Comparison of ENCODE assay signal across 9 cellular contexts in the genomic region with DNA sequence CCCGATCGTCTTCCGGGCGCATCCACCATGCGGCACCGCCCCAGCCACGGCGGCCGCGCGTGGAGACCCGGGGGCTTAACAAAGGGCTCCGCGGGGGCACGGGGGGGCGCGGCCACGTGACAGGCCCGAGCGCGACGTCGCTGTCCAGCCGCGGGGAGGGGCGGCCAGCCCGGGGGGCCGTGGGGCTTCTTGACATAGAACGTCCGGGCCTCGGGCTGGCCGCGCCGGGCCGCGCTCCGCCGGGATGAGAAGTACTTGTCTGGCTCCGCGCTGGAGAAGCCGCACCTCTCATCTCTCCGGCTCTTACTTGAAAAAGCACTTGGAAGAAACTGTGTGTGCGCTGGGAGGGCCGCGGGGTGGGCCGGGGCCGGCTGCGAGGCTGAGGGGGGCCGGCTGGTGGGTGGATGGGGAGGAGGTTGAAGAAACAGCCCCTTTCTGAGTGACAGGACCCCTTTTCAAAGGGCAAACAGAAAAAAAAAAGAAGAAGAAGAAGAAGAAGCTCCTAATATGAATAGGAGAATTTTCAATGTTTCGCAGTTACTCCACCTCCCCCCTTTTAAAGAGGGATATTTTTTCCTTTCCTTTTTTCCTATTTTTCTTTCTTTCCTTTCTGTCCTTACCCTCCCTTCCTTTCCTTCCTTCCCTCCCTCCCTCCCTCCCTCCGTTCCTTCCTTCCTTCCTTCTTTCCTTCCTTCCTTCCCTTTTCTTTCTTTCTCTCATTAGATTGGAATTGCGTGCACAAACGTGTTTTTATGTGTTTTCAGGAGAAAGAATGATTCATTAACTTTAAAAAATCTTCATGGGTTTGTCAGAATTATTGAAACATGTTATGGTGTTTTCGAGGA. TPM values are rescaled to one million over a fixed set of nuclear protein-coding genes. Genes with fewer than 3 reads are reported as not detected.
DNase-seq lines count a peak whose midpoint lies in the region; ATAC-seq and TF ChIP-seq lines count a peak whose summit lies in the region.
"Had no signal": no experiment of that assay in that cellular context is flagged by ENCODE, and none has a peak within 500 bp of the region (broad histone marks: within the 10 kb centered on the region; RNA-seq: fewer than 3 reads in every experiment).

No MANE protein-coding gene starts in this region.

- no peaks in the 10 kb centered on the region for H3K79me1 ChIP-seq in mesenchymal stem cell (replicated peaks; ENCODE audit: low read length, poor library complexity, severe bottlenecking)

- H3K9me3 ChIP-seq in right atrium auricular region (no peaks in the 10 kb centered on the region), heart right ventricle (no peaks in the 10 kb centered on the region), mesenchymal stem cell (ENCODE audit: control insufficient read depth, low read length) (no peaks in the 10 kb centered on the region), vagina (no peaks in the 10 kb centered on the region)

- TF ChIP-seq CTCF in right atrium auricular region (IDR thresholded peaks at IDR 0.05) (no peak), heart right ventricle (IDR thresholded peaks at IDR 0.05) (no peak), choroid plexus epithelial cell (conservative IDR thresholded peaks at IDR 0.05; ENCODE audit: low read depth, low read length) (no peak), vagina (IDR thresholded peaks at IDR 0.05) (no peak)

- no peak overlapping the region for H2AK5ac ChIP-seq in mesenchymal stem cell (ENCODE audit: low read length, severe bottlenecking)

- H2BK120ac ChIP-seq in mesenchymal stem cell (ENCODE audit: low read depth, low read length): no peak overlapping the region

- no peak overlapping the region for H3K4me3 Mint-ChIP-seq in activated T-helper 17 cell treated with anti-CD3 and anti-CD28 coated beads, Interleukin-2, amount 50 U/mL, for 72 hours
- H3K4me3 Mint-ChIP-seq: activated naive CD8-positive, alpha-beta T cell treated with anti-CD3 and anti-CD28 coated beads, Interleukin-2, amount 10 ng/mL, durations not matched to agents 7 days and 5 days had no signal

- H3K27me3 Mint-ChIP-seq in activated T-helper 17 cell treated with anti-CD3 and anti-CD28 coated beads, Interleukin-2, amount 50 U/mL, for 72 hours: peaks cover 49% of the 10 kb centered on the region

- H3K27me3 ChIP-seq in right atrium auricular region (peaks cover 6 to 15% of the 10 kb centered on the region in 2 donors), heart right ventricle (peaks cover 26 to 100% (median 99%) of the 10 kb centered on the region in 7 donors), mesenchymal stem cell (ENCODE audit: control insufficient read depth in 1 of 2, insufficient read depth in 1 of 2, low read length in 2 of 2) (peaks cover 67 to 80% of the 10 kb centered on the region in 2 experiments), vagina (no peaks in the 10 kb centered on the region)

- H2BK15ac ChIP-seq in mesenchymal stem cell (ENCODE audit: low read depth, poor library complexity, severe bottlenecking): no peak overlapping the region

- H3K4me3 ChIP-seq in right atrium auricular region (peak overlapping the region; percentile 38 to 51), heart right ventricle (peak overlapping the region in 1 of 10 donors; percentile 5), choroid plexus epithelial cell (ENCODE audit: low read depth, low read length) (peak overlapping the region; percentile 62), mesenchymal stem cell (ENCODE audit: insufficient read depth in 1 of 2, low read depth in 1 of 2, low read length in 2 of 2) (peak overlapping the region; percentile 45 to 54), vagina (peak overlapping the region; percentile 37 to 49)

- H3K27ac ChIP-seq in right atrium auricular region (peak overlapping the region; percentile 67 to 85), heart right ventricle (no peak overlapping the region), mesenchymal stem cell (ENCODE audit: low read length, poor library complexity, severe bottlenecking) (no peak overlapping the region), vagina (peak overlapping the region; percentile 77)

- no peak for TF ChIP-seq POLR2A in vagina (IDR thresholded peaks at IDR 0.05)

- H4K8ac ChIP-seq in mesenchymal stem cell (ENCODE audit: low read length): no peak overlapping the region

- ATAC-seq in heart right ventricle (no peak), GM21515 (IDR thresholded peaks at IDR 0.05; ENCODE audit: unreplicated experiment) (no peak)
- ATAC-seq in activated T-helper 17 cell treated with anti-CD3 and anti-CD28 coated beads, Interleukin-2, amount 50 U/mL, for 72 hours (replicated peaks): no peak

- H3K18ac ChIP-seq in mesenchymal stem cell (ENCODE audit: low read depth in 1 of 2, low read length in 2 of 2): no peak overlapping the region

- H3K4ac ChIP-seq in mesenchymal stem cell (ENCODE audit: low read depth in 1 of 2, low read length in 2 of 2): no peak overlapping the region

- H3K9ac ChIP-seq in mesenchymal stem cell (ENCODE audit: low read length): no peak overlapping the region

- no peaks in the 10 kb centered on the region for H3K9me3 Mint-ChIP-seq in activated T-helper 17 cell treated with anti-CD3 and anti-CD28 coated beads, Interleukin-2, amount 50 U/mL, for 72 hours

- peak overlapping the region; percentile 2 for H4K91ac ChIP-seq in mesenchymal stem cell (ENCODE audit: low read length)

- no peak overlapping the region for H3K14ac ChIP-seq in mesenchymal stem cell (ENCODE audit: low read length in 2 of 2)

- no peak overlapping the region for H3K27ac Mint-ChIP-seq in activated T-helper 17 cell treated with anti-CD3 and anti-CD28 coated beads, Interleukin-2, amount 50 U/mL, for 72 hours

- H3K4me1 ChIP-seq in right atrium auricular region (peaks cover 0 to 28% of the 10 kb centered on the region in 2 donors), heart right ventricle (peaks cover 0 to 20% (median 14%) of the 10 kb centered on the region in 9 donors), mesenchymal stem cell (ENCODE audit: control insufficient read depth, insufficient read depth, low read depth, low read length) (peaks cover 15% of the 10 kb centered on the region), vagina (peaks cover 13% of the 10 kb centered on the region)

- peaks cover 5% of the 10 kb centered on the region for H3K36me3 Mint-ChIP-seq in activated T-helper 17 cell treated with anti-CD3 and anti-CD28 coated beads, Interleukin-2, amount 50 U/mL, for 72 hours (ENCODE audit: low read depth)

- DNase-seq in right atrium auricular region (ENCODE audit: low spot score) (no peak), heart right ventricle (no peak), choroid plexus epithelial cell (ENCODE audit: low read depth) (peak; percentile 73), mesenchymal stem cell (peak; percentile 51), vagina (ENCODE audit: extremely low spot score in 2 of 2) (peak in 1 of 2 donors; percentile 87)
- DNase-seq in activated CD4-positive, CD25-positive, alpha-beta regulatory T cell treated with anti-CD3 and anti-CD28 coated beads, Interleukin-2, amount 50 U/mL, for 72 hours: no peak
- DNase-seq: activated naive CD8-positive, alpha-beta T cell treated with anti-CD3 and anti-CD28 coated beads, Interleukin-2, amount 10 ng/mL, durations not matched to agents 7 days and 5 days had no signal

- no peaks in the 10 kb centered on the region for H3K4me1 Mint-ChIP-seq in activated T-helper 17 cell treated with anti-CD3 and anti-CD28 coated beads, Interleukin-2, amount 50 U/mL, for 72 hours

- 6 to 8% methylated on average over 51 to 54 of the region's 54 CpGs for WGBS in heart right ventricle, 2 donors
- WGBS in mesenchymal stem cell: 4% methylated on average over 42 of the region's 54 CpGs

- no peak overlapping the region for H2BK5ac ChIP-seq in mesenchymal stem cell (ENCODE audit: low read depth, low read length, poor library complexity, severe bottlenecking)

- peak overlapping the region; percentile 82 for H3K4me2 ChIP-seq in mesenchymal stem cell (ENCODE audit: low read length, poor library complexity, severe bottlenecking)

- peak overlapping the region; percentile 82 to 93 for H3K23ac ChIP-seq in mesenchymal stem cell (ENCODE audit: low read length in 2 of 2)

- no peak overlapping the region for H2AFZ ChIP-seq in mesenchymal stem cell (ENCODE audit: low read depth, low read length)

- H3K36me3 ChIP-seq in right atrium auricular region: no peaks in the 10 kb centered on the region
- no peaks in the 10 kb centered on the region for H3K36me3 ChIP-seq in heart right ventricle
- no peaks in the 10 kb centered on the region for H3K36me3 ChIP-seq in mesenchymal stem cell (ENCODE audit: control insufficient read depth in 1 of 2, insufficient read depth in 2 of 2, low read depth in 1 of 2, low read length in 2 of 2)
- H3K36me3 ChIP-seq in vagina: no peaks in the 10 kb centered on the region

- no peak overlapping the region for H2BK12ac ChIP-seq in mesenchymal stem cell (ENCODE audit: low read length in 2 of 2)

- intact Hi-C loops in heart right ventricle (cut with DNase I): loop anchor here in 4 of 10 donors (5.0 to 10.0 kb wide), 4 partner anchors 190 to 300 kb away; no protein-coding TSS in a partner anchor
- intact Hi-C loops in vagina (cut with DNase I): no loop called here

RNA-seq across cellular contexts. Expression of gene NR2F1, which starts 21.3 kb away (rescaled TPM):
- total RNA-seq in right atrium auricular region (10 to 100 TPM; 35.3 to 37.6 TPM), heart right ventricle (1 to 10 TPM in 4 of 10 donors, under 1 TPM in 6; 0.27 to 2.4 (median 0.92) TPM), vagina (97.2 TPM)
- polyA plus RNA-seq in heart right ventricle: 1 to 10 TPM in 1 of 2 donors, under 1 TPM in 1; 0.44 to 1.1 TPM
- polyA plus RNA-seq in mesenchymal stem cell (2013, experiment 1 of 2): 206 TPM
- polyA plus RNA-seq in mesenchymal stem cell (2013, experiment 2 of 2): 191 TPM
- not detected for total RNA-seq in activated T-helper 17 cell treated with anti-CD3 and anti-CD28 coated beads, Interleukin-2, amount 50 U/mL, for 72 hours
- total RNA-seq: activated naive CD8-positive, alpha-beta T cell treated with anti-CD3 and anti-CD28 coated beads, Interleukin-2, amount 10 ng/mL, durations not matched to agents 7 days and 5 days had no signal

RNA-seq across cellular contexts. Expression of gene NR2F1-AS1, which starts 23.3 kb away (rescaled TPM):
- total RNA-seq in right atrium auricular region (10 to 100 TPM in 1 of 2 donors, 1 to 10 TPM in 1; 7.1 to 11.0 TPM), heart right ventricle (under 1 TPM in 9 of 10 donors, not detected in 1; 0.44 to 0.87 (median 0.59) TPM), vagina (22.3 TPM)
- 1 to 10 TPM in 1 of 2 donors, under 1 TPM in 1; 0.41 to 2.9 TPM for polyA plus RNA-seq in heart right ventricle
- polyA plus RNA-seq in mesenchymal stem cell (2013, experiment 1 of 2): 49.8 TPM
- 50.1 TPM for polyA plus RNA-seq in mesenchymal stem cell (2013, experiment 2 of 2)
- total RNA-seq in activated T-helper 17 cell treated with anti-CD3 and anti-CD28 coated beads, Interleukin-2, amount 50 U/mL, for 72 hours: not detected
- total RNA-seq: activated naive CD8-positive, alpha-beta T cell treated with anti-CD3 and anti-CD28 coated beads, Interleukin-2, amount 10 ng/mL, durations not matched to agents 7 days and 5 days had no signal

Comparison
In these comparisons a context has a peak if more than half of its experiments do, and no peak if none do; other contexts are left out.
1. H3K27ac ChIP-seq: peak in right atrium auricular region (2 of 2) and vagina (single experiment); none in heart right ventricle (0 of 10) and mesenchymal stem cell (single experiment).
2. RNA of gene NR2F1, which starts 21.3 kb away (total RNA-seq): 97.2 TPM in vagina (single experiment) and 35.3 to 37.6 TPM in right atrium auricular region; 0.27 to 2.4 TPM in heart right ventricle and not detected in activated T-helper 17 cell treated with anti-CD3 and anti-CD28 coated beads, Interleukin-2, amount 50 U/mL, for 72 hours; every median in the first group is over 10 times any median in the second.
3. RNA of gene NR2F1-AS1, which starts 23.3 kb away (total RNA-seq): 22.3 TPM in vagina (single experiment) and 7.1 to 11.0 TPM in right atrium auricular region; 0.44 to 0.87 TPM in heart right ventricle and not detected in activated T-helper 17 cell treated with anti-CD3 and anti-CD28 coated beads, Interleukin-2, amount 50 U/mL, for 72 hours; every median in the first group is over 4 times any median in the second.
4. DNase-seq: peak in choroid plexus epithelial cell (single experiment) and mesenchymal stem cell (single experiment); none in right atrium auricular region (single experiment), heart right ventricle (0 of 2) and activated CD4-positive, CD25-positive, alpha-beta regulatory T cell treated with anti-CD3 and anti-CD28 coated beads, Interleukin-2, amount 50 U/mL, for 72 hours (single experiment).